Comparison of ENCODE assay signal across 10 cellular contexts in genomic region chr10:13890233-13890616, GRCh38.
DNase-seq lines count a peak whose midpoint lies in the region; ATAC-seq and TF ChIP-seq lines count a peak whose summit lies in the region.
"Had no signal": no experiment of that assay in that cellular context is flagged by ENCODE, and none has a peak within 500 bp of the region (broad histone marks: within the 10 kb centered on the region; RNA-seq: fewer than 3 reads in every experiment).

No MANE protein-coding gene starts in this region.

- H3K27ac ChIP-seq in ACC112 (ENCODE audit: low read depth, low read length) (peak overlapping the region; percentile 3; the same call in 1 of the 2 replicates), PC-3 (ENCODE audit: low read length) (no peak overlapping the region), neural cell (ENCODE audit: low read length) (peak overlapping the region; percentile 71)
- H3K27ac ChIP-seq: BLaER1 treated with 17β-estradiol and CSF1 and Interleukin-3, amounts not matched to agents 10 nM and 100 nM had no signal

- H3K4me3 ChIP-seq in ACC112 (ENCODE audit: low read depth, low read length): peak overlapping the region; percentile 91
- peak overlapping the region; percentile 79 for H3K4me3 ChIP-seq in PC-3 (ENCODE audit: low read length)
- H3K4me3 ChIP-seq in fibroblast of mammary gland (ENCODE audit: control insufficient read depth, low read depth, low read length): peak overlapping the region; percentile 71
- peak overlapping the region; percentile 66 for H3K4me3 ChIP-seq in neural cell (ENCODE audit: low read length)
- H3K4me3 ChIP-seq: BLaER1 treated with 17β-estradiol and CSF1 and Interleukin-3, amounts not matched to agents 10 nM and 100 nM had no signal

- no peak overlapping the region for H3K9ac ChIP-seq in PC-3 (ENCODE audit: low read length)
- peak overlapping the region; percentile 78 for H3K9ac ChIP-seq in neural cell (ENCODE audit: low read length)
- H3K9ac ChIP-seq: BLaER1 treated with 17β-estradiol and CSF1 and Interleukin-3, amounts not matched to agents 10 nM and 100 nM had no signal

- no peak for TF ChIP-seq CTCF in PC-3 (conservative IDR thresholded peaks at IDR 0.05; ENCODE audit: low read depth, low read length)
- no peak for TF ChIP-seq CTCF in fibroblast of mammary gland (conservative IDR thresholded peaks at IDR 0.05; ENCODE audit: control insufficient read depth, insufficient read depth, low read depth, low read length)
- TF ChIP-seq CTCF in neural cell (IDR thresholded peaks at IDR 0.05; ENCODE audit: poor library complexity, severe bottlenecking): no peak

- H3K9me2 ChIP-seq in PC-3 (replicated peaks; ENCODE audit: low read length): no peaks in the 10 kb centered on the region
- no peaks in the 10 kb centered on the region for H3K9me2 ChIP-seq in neural cell (ENCODE audit: insufficient read depth, low read length)

- intact Hi-C loops in PC-3 (cut with micrococcal nuclease): loop anchor here (5.0 to 10.0 kb wide), 2 partner anchors 117 to 185 kb away; no protein-coding TSS in a partner anchor

- POLR2A ChIA-PET in PC-3 (lab: Charles Lee; ENCODE audit: unreplicated experiment): no interaction called here

- ATAC-seq in PC-3 (no peak), HG02852 (IDR thresholded peaks at IDR 0.05; ENCODE audit: unreplicated experiment) (no peak), GM19324 (IDR thresholded peaks at IDR 0.05; ENCODE audit: low FRiP score, unreplicated experiment) (no peak)
- ATAC-seq: stimulated activated effector memory CD8-positive, alpha-beta T cell treated with anti-CD3 and anti-CD28 coated beads, Interleukin-12 subunit alpha, Interleukin-12 subunit beta, amount 100 ng/mL, for 72 hours had no signal

- CTCF ChIA-PET in PC-3 (lab: Charles Lee): no interaction called here

- no peak overlapping the region for H2AFZ ChIP-seq in ACC112 (ENCODE audit: low read length, unreplicated experiment)
- H2AFZ ChIP-seq in PC-3 (ENCODE audit: low read length): no peak overlapping the region
- no peak overlapping the region for H2AFZ ChIP-seq in neural cell (ENCODE audit: low read depth, low read length)

- H3K9me3 ChIP-seq in PC-3 (ENCODE audit: low read length): no peaks in the 10 kb centered on the region
- no peaks in the 10 kb centered on the region for H3K9me3 ChIP-seq in neural cell (ENCODE audit: low read length)

- no peaks in the 10 kb centered on the region for H3K36me3 ChIP-seq in ACC112 (ENCODE audit: insufficient read depth, low read length)
- H3K36me3 ChIP-seq in PC-3 (ENCODE audit: low read depth, low read length): no peaks in the 10 kb centered on the region
- H3K36me3 ChIP-seq in neural cell (ENCODE audit: insufficient read depth, low read length): no peaks in the 10 kb centered on the region
- H3K36me3 ChIP-seq: BLaER1 treated with 17β-estradiol and CSF1 and Interleukin-3, amounts not matched to agents 10 nM and 100 nM had no signal

- H3F3A ChIP-seq in PC-3 (ENCODE audit: low read length, unreplicated experiment) (no peaks in the 10 kb centered on the region), neural cell (ENCODE audit: insufficient read depth, low read length, poor library complexity, severe bottlenecking) (no peaks in the 10 kb centered on the region)

- H3K27me3 ChIP-seq in ACC112 (ENCODE audit: insufficient read depth, low read length) (no peaks in the 10 kb centered on the region), PC-3 (ENCODE audit: low read length) (no peaks in the 10 kb centered on the region), neural cell (ENCODE audit: insufficient read depth, low read depth, low read length) (peaks cover 4% of the 10 kb centered on the region)

- DNase-seq in PC-3: no peak
- peak; percentile 17 for DNase-seq in fibroblast of mammary gland (ENCODE audit: low read depth)
- no peak for DNase-seq in AML-193 (lab: John Stamatoyannopoulos, UW)
- DNase-seq in activated CD4-positive, alpha-beta T cell treated with anti-CD3 and anti-CD28 coated beads for 4 hours: no peak

- H3K4me1 ChIP-seq in ACC112 (ENCODE audit: control insufficient read depth, insufficient read depth, low read length, unreplicated experiment): peaks cover 27% of the 10 kb centered on the region
- peaks cover 41% of the 10 kb centered on the region for H3K4me1 ChIP-seq in PC-3 (ENCODE audit: insufficient read depth, low read length)

- H4K20me1 ChIP-seq in PC-3 (ENCODE audit: low read length) (no peaks in the 10 kb centered on the region), neural cell (ENCODE audit: insufficient read depth) (no peaks in the 10 kb centered on the region)
- H4K20me1 ChIP-seq: BLaER1 treated with 17β-estradiol and CSF1 and Interleukin-3, amounts not matched to agents 10 nM and 100 nM had no signal

- H3K4me2 ChIP-seq in PC-3 (ENCODE audit: low read length) (peak overlapping the region; percentile 87), neural cell (ENCODE audit: low read length) (peak overlapping the region; percentile 68)

- H3K79me2 ChIP-seq in ACC112 (ENCODE audit: control insufficient read depth, insufficient read depth, low read length, unreplicated experiment) (peaks cover 63% of the 10 kb centered on the region), PC-3 (ENCODE audit: low read length) (peaks cover 62% of the 10 kb centered on the region), neural cell (replicated peaks; ENCODE audit: insufficient read depth, low read length) (peaks cover 31% of the 10 kb centered on the region)

- TF ChIP-seq RAD21 in neural cell (conservative IDR thresholded peaks at IDR 0.05): no peak

- no peak for TF ChIP-seq EP300 in neural cell (conservative IDR thresholded peaks at IDR 0.05; ENCODE audit: poor library complexity, severe bottlenecking)

- no TSS peak for BruUV-seq in PC-3 (replicated peaks; lab: Mats Ljungman, UMichigan)

TF ChIP-seq in neural cell, 6 proteins besides CTCF, POLR2A, EP300 and RAD21:
- TF ChIP-seq TAF1 (IDR thresholded peaks at IDR 0.05; ENCODE audit: low read depth) (no peak), POLR2AphosphoS5 (IDR thresholded peaks at IDR 0.05) (no peak), MXI1 (conservative IDR thresholded peaks at IDR 0.05; ENCODE audit: poor library complexity, severe bottlenecking) (no peak), EZH2 (IDR thresholded peaks at IDR 0.05; ENCODE audit: borderline replicate concordance, insufficient read depth, low read length, poor library complexity, severe bottlenecking) (no peak), REST (IDR thresholded peaks at IDR 0.05; ENCODE audit: borderline replicate concordance) (no peak), SMC3 (conservative IDR thresholded peaks at IDR 0.05; ENCODE audit: poor library complexity) (no peak)
